In the genomic region with DNA sequence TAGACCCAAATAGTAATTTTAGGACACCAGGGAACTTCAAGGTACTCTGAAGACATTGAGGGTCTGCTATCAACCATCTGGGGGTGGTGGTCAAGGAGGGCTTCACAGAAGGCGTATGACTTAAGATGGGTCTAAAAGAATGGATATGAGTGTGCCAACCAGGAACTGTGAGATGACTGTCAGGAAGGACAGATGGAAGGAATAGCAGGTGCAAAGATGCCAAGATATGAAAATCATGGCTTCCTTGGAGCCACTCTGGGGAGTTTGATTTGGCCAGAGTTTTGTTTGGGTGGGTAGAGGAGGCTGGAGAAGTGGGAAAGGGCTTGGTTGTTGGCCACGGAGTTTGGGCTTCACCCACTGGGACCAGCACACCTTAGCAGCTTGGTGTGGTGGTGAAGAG, we compare ENCODE assay signal across 26 cellular contexts. TPM values are rescaled to one million over a fixed set of nuclear protein-coding genes. Genes with fewer than 3 reads are reported as not detected.
DNase-seq lines count a peak whose midpoint lies in the region; ATAC-seq, FAIRE-seq and TF ChIP-seq lines count a peak whose summit lies in the region.
"Had no signal": no experiment of that assay in that cellular context is flagged by ENCODE, and none has a peak within 500 bp of the region (broad histone marks: within the 10 kb centered on the region; RNA-seq: fewer than 3 reads in every experiment).

No MANE protein-coding gene starts in this region.

- TF ChIP-seq RAD21 in HCT116 (IDR thresholded peaks at IDR 0.05; ENCODE audit: low read depth): no peak
- TF ChIP-seq RAD21 in K562 (CRISPR knock-in tag; conservative IDR thresholded peaks at IDR 0.05 in 1 of 2, IDR thresholded peaks at IDR 0.05 in 1 of 2): no peak

- H3K27me3 ChIP-seq in HCT116 (ENCODE audit: insufficient read depth, low read length) (no peaks in the 10 kb centered on the region), K562 (ENCODE audit: control insufficient read depth in 2 of 2, insufficient read depth in 2 of 2, low read length in 2 of 2) (no peaks in the 10 kb centered on the region), keratinocyte (ENCODE audit: control insufficient read depth, extremely low read depth, insufficient read depth, low read length) (no peaks in the 10 kb centered on the region), skeletal muscle tissue (ENCODE audit: control insufficient read depth in 3 of 3, insufficient read depth in 3 of 3, low read length in 3 of 3) (no peaks in the 10 kb centered on the region), testis (no peaks in the 10 kb centered on the region)
- H3K27me3 ChIP-seq: ascending aorta, tibial nerve had no signal

- H3K79me2 ChIP-seq in HCT116 (ENCODE audit: insufficient read depth, low read length) (peaks cover 100% of the 10 kb centered on the region), K562 (ENCODE audit: control insufficient read depth, insufficient read depth, low read length) (peaks cover 7% of the 10 kb centered on the region; the same call in 1 of the 3 replicates), keratinocyte (ENCODE audit: control insufficient read depth, insufficient read depth, low read length) (peaks cover 76% of the 10 kb centered on the region)

- intact Hi-C loops in HCT116 (cut with micrococcal nuclease): loop anchor here (1.0 to 5.0 kb wide), 2 partner anchors 9 to 83 kb away; no protein-coding TSS in a partner anchor
- intact Hi-C loops in K562 (cut with micrococcal nuclease): no loop called here
- intact Hi-C loops in testis (cut with DNase I; ENCODE audit: low total_unique reads): no loop called here

- H3K9me3 ChIP-seq in HCT116 (ENCODE audit: control insufficient read depth in 1 of 2, insufficient read depth in 1 of 2, low read depth in 1 of 2, low read length in 2 of 2) (no peaks in the 10 kb centered on the region), K562 (replicated peaks; ENCODE audit: control insufficient read depth, insufficient read depth, low read depth, low read length) (no peaks in the 10 kb centered on the region), keratinocyte (ENCODE audit: control insufficient read depth, low read depth, low read length) (no peaks in the 10 kb centered on the region), skeletal muscle tissue (ENCODE audit: control insufficient read depth in 3 of 3, low read length in 3 of 3) (no peaks in the 10 kb centered on the region), testis (no peaks in the 10 kb centered on the region)
- H3K9me3 ChIP-seq: ascending aorta, tibial nerve had no signal

- H3K36me3 ChIP-seq in HCT116 (ENCODE audit: control insufficient read depth in 1 of 2, insufficient read depth in 2 of 2, low read length in 2 of 2): peaks cover 0 to 13% of the 10 kb centered on the region in 2 experiments; a peak in 2 of 4 replicates
- H3K36me3 ChIP-seq in K562 (ENCODE audit: control insufficient read depth, insufficient read depth, low read length): no peaks in the 10 kb centered on the region; the same call in 2 of the 3 replicates
- H3K36me3 ChIP-seq in keratinocyte (ENCODE audit: control insufficient read depth in 2 of 2, extremely low read depth in 1 of 2, insufficient read depth in 2 of 2, low read length in 2 of 2): peaks cover 3 to 43% of the 10 kb centered on the region in 2 experiments
- no peaks in the 10 kb centered on the region for H3K36me3 ChIP-seq in skeletal muscle tissue (ENCODE audit: control insufficient read depth in 3 of 3, insufficient read depth in 3 of 3, low read length in 3 of 3)
- no peaks in the 10 kb centered on the region for H3K36me3 ChIP-seq in testis (ENCODE audit: low read depth, missing control alignments)
- H3K36me3 ChIP-seq: ascending aorta, tibial nerve had no signal

- H3K27ac ChIP-seq in HCT116 (ENCODE audit: low read depth, low read length) (peak overlapping the region; percentile 91), K562 (ENCODE audit: extremely low read depth, low read depth, low read length) (no peak overlapping the region), keratinocyte (ENCODE audit: control insufficient read depth, insufficient read depth, low read length) (peak overlapping the region; percentile 99), skeletal muscle tissue (ENCODE audit: low read depth, low read length) (peak overlapping the region; percentile 88), testis (no peak overlapping the region)
- H3K27ac ChIP-seq: dorsolateral prefrontal cortex had no signal

- H3K9me1 ChIP-seq in K562 (ENCODE audit: control insufficient read depth, insufficient read depth, low read length): no peaks in the 10 kb centered on the region
- peaks cover 23% of the 10 kb centered on the region for H3K9me1 ChIP-seq in keratinocyte (ENCODE audit: control insufficient read depth, extremely low read depth, insufficient read depth, low read length)

- WGBS in K562 (ENCODE audit: insufficient coverage, low coverage, missing lambda C conversion rate): 50% methylated on average over 2 of the region's 2 CpGs
- 43% methylated on average over 2 of the region's 2 CpGs for WGBS in testis, 2 donors

- peak overlapping the region; percentile 61 for H3K9ac ChIP-seq in HCT116 (ENCODE audit: low read length)
- H3K9ac ChIP-seq in K562 (ENCODE audit: insufficient read depth in 1 of 2, low read depth in 2 of 2, low read length in 2 of 2): no peak overlapping the region
- H3K9ac ChIP-seq in keratinocyte (ENCODE audit: control insufficient read depth, extremely low read depth, insufficient read depth, low read length): no peak overlapping the region
- peak overlapping the region in 1 of 3 donors; percentile 20 for H3K9ac ChIP-seq in skeletal muscle tissue (ENCODE audit: low read depth in 1 of 3, low read length in 3 of 3)

- in situ Hi-C loops in K562 (cut with MboI): no loop called here

- TF ChIP-seq POLR2A in HCT116 (IDR thresholded peaks at IDR 0.05; ENCODE audit: borderline replicate concordance, extremely low read depth, insufficient read depth, insufficient read length): no peak
- no peak for TF ChIP-seq POLR2A in K562 (conservative IDR thresholded peaks at IDR 0.05)
- TF ChIP-seq POLR2A in testis (IDR thresholded peaks at IDR 0.05): no peak

- RAD21 ChIA-PET in HCT116 (lab: Charles Lee; ENCODE audit: low non-redundant PET in 1 of 2, low total read pairs in 2 of 2, uncharacterized antibody in 2 of 2, unreplicated experiment in 2 of 2): interaction anchor here in 1 of 2 experiments (1.5 kb wide), 1 partner anchor 85 kb away, joined by 3 read pairs; no protein-coding TSS in a partner anchor

- DNase-seq in HCT116 (ENCODE audit: low read depth, low spot score) (no peak), K562 (ENCODE audit: extremely low read depth in 1 of 4, low spot score in 3 of 4) (no peak), keratinocyte (ENCODE audit: low read depth, low spot score) (no peak), testis (no peak)
- no peak for DNase-seq in stimulated activated naive CD4-positive, alpha-beta T cell (lab: John Stamatoyannopoulos, UW)
- DNase-seq: activated CD4-positive, alpha-beta T cell treated with anti-CD3 and anti-CD28 coated beads for 1 hour; activated CD8-positive, alpha-beta T cell treated with anti-CD3 and anti-CD28 coated beads for 36 hours; activated effector memory CD4-positive, alpha-beta T cell treated with anti-CD3 and anti-CD28 coated beads, Interleukin-2, amount 50 U/mL, for 16 hours; activated naive CD8-positive, alpha-beta T cell treated with anti-CD3 and anti-CD28 coated beads, Interleukin-2, amount 10 ng/mL, durations not matched to agents 7 days and 5 days; activated T-cell treated with anti-CD3 and anti-CD28 coated beads for 4 hours; C1 segment of cervical spinal cord; central memory CD4-positive, alpha-beta T cell; DND-41; dorsolateral prefrontal cortex; H7; left colon; naive thymus-derived CD8-positive, alpha-beta T cell; NCI-H1417; NCI-H2081; NCI-H748 treated with DMSO at 0.1 percent for 48 hours; nucleus accumbens had no signal

- POLR2A ChIA-PET in HCT116 (lab: Charles Lee) (interaction anchor here (1.3 to 3.7 kb wide), 4 partner anchors 9 to 74 kb away, joined by 9 to 31 read pairs (median 24); a partner anchor contains a TSS), K562 (lab: Yijun Ruan, JAX) (no interaction called here)

- no peak for FAIRE-seq in K562 (lab: Jason Lieb, UNC)
- no peak for FAIRE-seq in keratinocyte (lab: Jason Lieb, UNC)

- ATAC-seq in HCT116 (no peak), K562 (no peak), HG02623 (IDR thresholded peaks at IDR 0.05; ENCODE audit: unreplicated experiment) (no peak)
- ATAC-seq: activated CD8-positive, alpha-beta T cell treated with anti-CD3 and anti-CD28 coated beads for 36 hours; naive thymus-derived CD8-positive, alpha-beta T cell had no signal

- H3K4me3 ChIP-seq in HCT116 (replicated peaks in 1 of 2; ENCODE audit: low read depth in 1 of 2, low read length in 2 of 2) (peak overlapping the region; percentile 16 to 33), K562 (no peak overlapping the region), keratinocyte (ENCODE audit: control insufficient read depth in 2 of 3, extremely low read depth in 1 of 3, insufficient read depth in 2 of 3, low read depth in 1 of 3, low read length in 3 of 3) (no peak overlapping the region), skeletal muscle tissue (ENCODE audit: low read length in 3 of 3) (no peak overlapping the region), testis (no peak overlapping the region)
- H3K4me3 ChIP-seq: ascending aorta, dorsolateral prefrontal cortex, skin epidermis, tibial nerve had no signal

- peak overlapping the region; percentile 72 for H3K4me2 ChIP-seq in HCT116 (ENCODE audit: low read length)
- no peak overlapping the region for H3K4me2 ChIP-seq in K562 (ENCODE audit: insufficient read depth, low read length)
- H3K4me2 ChIP-seq in keratinocyte (ENCODE audit: control insufficient read depth, extremely low read depth, insufficient read depth, low read depth, low read length): peak overlapping the region; percentile 80

- no peak for TF ChIP-seq EP300 in K562 (IDR thresholded peaks at IDR 0.05; ENCODE audit: low read length)

- H2AFZ ChIP-seq in HCT116 (ENCODE audit: low read depth, low read length, poor library complexity, severe bottlenecking) (no peak overlapping the region), K562 (ENCODE audit: low read depth, low read length) (no peak overlapping the region), keratinocyte (ENCODE audit: control insufficient read depth, low read length) (no peak overlapping the region)

- no peaks in the 10 kb centered on the region for H3K9me2 ChIP-seq in HCT116 (ENCODE audit: insufficient read depth)

- H4K20me1 ChIP-seq in HCT116 (ENCODE audit: insufficient read depth): no peaks in the 10 kb centered on the region
- H4K20me1 ChIP-seq in K562 (replicated peaks; ENCODE audit: control insufficient read depth, insufficient read depth, low read length): no peaks in the 10 kb centered on the region
- peaks cover 29% of the 10 kb centered on the region for H4K20me1 ChIP-seq in keratinocyte (ENCODE audit: control insufficient read depth, extremely low read depth, insufficient read depth, low read length)

- TF ChIP-seq CTCF in HCT116 (IDR thresholded peaks at IDR 0.05 in 2 of 3, conservative IDR thresholded peaks at IDR 0.05 in 1 of 3; ENCODE audit: borderline replicate concordance in 1 of 3, insufficient read depth in 1 of 3, low read depth in 2 of 3, low read length in 2 of 3) (no peak), K562 (IDR thresholded peaks at IDR 0.05 in 2 of 3, conservative IDR thresholded peaks at IDR 0.05 in 1 of 3; ENCODE audit: insufficient read depth in 2 of 3, low read depth in 1 of 3, low read length in 3 of 3) (no peak), keratinocyte (optimal IDR thresholded peaks at IDR 0.05 in 1 of 3, IDR thresholded peaks at IDR 0.05 in 1 of 3, conservative IDR thresholded peaks at IDR 0.05 in 1 of 3; ENCODE audit: extremely low read depth in 1 of 3, insufficient read depth in 2 of 3, low read length in 3 of 3) (no peak), testis (IDR thresholded peaks at IDR 0.05) (no peak)

- CTCF ChIA-PET in HCT116 (lab: Charles Lee) (no interaction called here), K562 (lab: Yijun Ruan, JAX; ENCODE audit: low intra/inter-chr PET ratio) (no interaction called here)

- dilution Hi-C loops in keratinocyte (cut with MboI; ENCODE audit: extremely low pct_ligation_motif_present, low sequenced_read_pairs): no loop called here

- H3K4me1 ChIP-seq in HCT116 (ENCODE audit: control insufficient read depth in 1 of 2, insufficient read depth in 2 of 2, low read length in 2 of 2) (peaks cover 89 to 100% of the 10 kb centered on the region in 2 experiments), K562 (replicated peaks in 1 of 2; ENCODE audit: control insufficient read depth in 2 of 2, insufficient read depth in 2 of 2, low read length in 2 of 2) (peaks cover 8 to 50% of the 10 kb centered on the region in 2 experiments; a peak in 4 of 5 replicates), keratinocyte (ENCODE audit: control insufficient read depth, extremely low read depth, insufficient read depth, low read length) (peaks cover 96% of the 10 kb centered on the region), skeletal muscle tissue (ENCODE audit: control insufficient read depth in 3 of 3, insufficient read depth in 3 of 3, low read length in 3 of 3) (peaks cover 26 to 56% (median 44%) of the 10 kb centered on the region in 3 donors), testis (no peaks in the 10 kb centered on the region)
- H3K4me1 ChIP-seq: tibial nerve had no signal

- BruUV-seq in HCT116 (replicated peaks; lab: Mats Ljungman, UMichigan) (TSS peak; percentile 55), K562 (replicated peaks; lab: Mats Ljungman, UMichigan) (no TSS peak)

RNA-seq across cellular contexts. Expression of a gene that starts 21.2 kb away (rescaled TPM):
- 196 TPM for total RNA-seq in HCT116 (2021; ENCODE audit: unreplicated experiment)
- polyA plus RNA-seq in HCT116 (2012): 167 and 184 TPM in 2 replicates
- total RNA-seq in K562 (2011; cell fraction: chromatin; rRNA removed; ENCODE audit: low replicate concordance): 51.7 and 78.6 TPM in 2 replicates
- total RNA-seq in K562 (2011; cell fraction: nucleolus; rRNA removed): 37.6 and 51.9 TPM in 2 replicates
- total RNA-seq in K562 (2011; cell fraction: nucleoplasm; rRNA removed): 53.8 and 71.8 TPM in 2 replicates
- total RNA-seq in K562 (2014; rRNA removed): 5.2 and 6.4 TPM in 2 replicates
- 5.5 and 6.5 TPM in 2 replicates for total RNA-seq in K562 (2014; rRNA removed; fragmentation: Illumina TruSeq; extraction: Trizol)
- total RNA-seq in K562 (2015; rRNA removed; fragmentation: Illumina TruSeq; extraction: Trizol): 5.0 and 5.1 TPM in 2 replicates
- 13.9 and 16.4 TPM in 2 replicates for total RNA-seq in K562 (2021)
- 13.9 and 14.5 TPM in 2 replicates for polyA plus RNA-seq in K562 (2011; rRNA removed)
- polyA plus RNA-seq in K562 (2011; cell fraction: cytosol; rRNA removed): 15.2 and 15.5 TPM in 2 replicates
- 13.1 and 19.9 TPM in 2 replicates for polyA plus RNA-seq in K562 (2011; cell fraction: nucleus; rRNA removed)
- polyA plus RNA-seq in K562 (2012): 10.4 and 16.8 TPM in 2 replicates
- polyA plus RNA-seq in K562 (2014; fragmentation: Illumina TruSeq; extraction: Trizol): 9.8 and 11.2 TPM in 2 replicates
- 1 to 10 TPM; 3.9 to 4.8 TPM for polyA plus RNA-seq in K562 (2014; fragmentation: Nextera tagmentation; extraction: Ambion mirVana)
- 5.1 and 6.0 TPM in 2 replicates for polyA plus RNA-seq in K562 (2014; rRNA removed)
- 18.4 and 20.2 TPM in 2 replicates for polyA minus RNA-seq in K562 (2011; rRNA and poly(A)+ RNA removed)
- polyA minus RNA-seq in K562 (2011; cell fraction: cytosol; rRNA and poly(A)+ RNA removed): 19.9 and 20.8 TPM in 2 replicates
- polyA minus RNA-seq in K562 (2011; cell fraction: nucleus; rRNA and poly(A)+ RNA removed): 7.9 and 14.8 TPM in 2 replicates
- 71.0 to 171 TPM (median 85.8 TPM) in 3 replicates for polyA plus RNA-seq in keratinocyte
- 25.6 TPM for polyA plus RNA-seq in keratinocyte (2011; ENCODE audit: low read depth)
- 94.9 and 114 TPM in 2 replicates for polyA plus RNA-seq in keratinocyte (2011; cell fraction: cytosol; rRNA removed)
- polyA plus RNA-seq in keratinocyte (2011; cell fraction: nucleus; rRNA removed): 289 and 310 TPM in 2 replicates
- 62.4 and 123 TPM in 2 replicates for polyA plus RNA-seq in keratinocyte (2012; ENCODE audit: low replicate concordance)
- 124 to 419 TPM (median 165 TPM) in 3 replicates for polyA minus RNA-seq in keratinocyte
- polyA minus RNA-seq in keratinocyte (2011; cell fraction: cytosol; rRNA and poly(A)+ RNA removed): 129 TPM
- 264 and 415 TPM in 2 replicates for polyA minus RNA-seq in keratinocyte (2011; cell fraction: nucleus; rRNA and poly(A)+ RNA removed)
- under 0.01 TPM for total RNA-seq in skeletal muscle tissue
- total RNA-seq in testis: 1 to 10 TPM; 1.1 to 2.7 TPM
- 2.5 TPM for polyA plus RNA-seq in testis (ENCODE audit: insufficient read depth, low read depth, low replicate concordance)
- total RNA-seq: naive thymus-derived CD8-positive, alpha-beta T cell had no signal

Comparison
In these comparisons a context has a peak if more than half of its experiments do, and no peak if none do; other contexts are left out.
1. H3K27ac ChIP-seq: peak in HCT116 (single experiment), keratinocyte (single experiment) and skeletal muscle tissue (single experiment); none in K562 (single experiment) and testis (0 of 2).
2. H3K4me3 ChIP-seq: peak in HCT116 (2 of 2); none in K562 (single experiment), keratinocyte (0 of 3), skeletal muscle tissue (0 of 3) and testis (0 of 2).